Comparison of ENCODE assay signal across 8 cellular contexts in genomic region chr11:34053161-34053686, GRCh38. TPM values are rescaled to one million over a fixed set of nuclear protein-coding genes. Genes with fewer than 3 reads are reported as not detected.
DNase-seq lines count a peak whose midpoint lies in the region; ATAC-seq and TF ChIP-seq lines count a peak whose summit lies in the region.

No MANE protein-coding gene starts in this region.

- CTCF ChIA-PET in CD4-positive, alpha-beta T cell (lab: Charles Lee), result interaction anchor here (0.5 to 2.2 kb wide), 3 partner anchors 52 to 309 kb away, joined by 3 to 8 read pairs (median 3); partner anchors contain the start of gene NAT10
- CTCF ChIA-PET in activated naive CD4-positive, alpha-beta T cell treated with anti-CD3 and anti-CD28 coated beads for 36 hours (lab: Charles Lee), result interaction anchor here (0.6 to 0.7 kb wide), 3 partner anchors 24 to 1495 kb away, joined by 3 read pairs; no protein-coding TSS in a partner anchor

- H3K9me3 Mint-ChIP-seq in CD4-positive, alpha-beta T cell, result no peaks in the 10 kb centered on the region
- no peaks in the 10 kb centered on the region for H3K9me3 Mint-ChIP-seq in activated naive CD4-positive, alpha-beta T cell treated with anti-CD3 and anti-CD28 coated beads for 36 hours

- H3K4me1 Mint-ChIP-seq in CD4-positive, alpha-beta T cell (ENCODE audit: low read depth), result peaks cover 38% of the 10 kb centered on the region
- peaks cover 24% of the 10 kb centered on the region for H3K4me1 Mint-ChIP-seq in activated naive CD4-positive, alpha-beta T cell treated with anti-CD3 and anti-CD28 coated beads for 36 hours (ENCODE audit: low read depth)

- in situ Hi-C loops in KBM-7 (cut with MboI; ENCODE audit: low pct_unique_long_range_greater_than_20kb, low sequenced_read_pairs), result no loop called here

- H3K9me3 ChIP-seq in CD4-positive, alpha-beta T cell (ENCODE audit: control insufficient read depth, low read length), result no peaks in the 10 kb centered on the region
- H3K9me3 ChIP-seq in osteoblast (ENCODE audit: low read depth, low read length), result no peaks in the 10 kb centered on the region
- no peaks in the 10 kb centered on the region for H3K9me3 ChIP-seq in testis

- H3K4me3 Mint-ChIP-seq in CD4-positive, alpha-beta T cell, result peak overlapping the region; percentile 95
- peak overlapping the region; percentile 96 for H3K4me3 Mint-ChIP-seq in activated naive CD4-positive, alpha-beta T cell treated with anti-CD3 and anti-CD28 coated beads for 36 hours

- H3K27ac Mint-ChIP-seq in CD4-positive, alpha-beta T cell, result peak overlapping the region; percentile 100
- peak overlapping the region; percentile 97 for H3K27ac Mint-ChIP-seq in activated naive CD4-positive, alpha-beta T cell treated with anti-CD3 and anti-CD28 coated beads for 36 hours

- POLR2A ChIA-PET in CD4-positive, alpha-beta T cell (lab: Charles Lee), result interaction anchor here (0.9 to 4.4 kb wide), 6 partner anchors 10 to 1161 kb away, joined by 3 to 118 read pairs (median 4); partner anchors contain the start of gene NAT10

- H3K4me3 ChIP-seq in osteoblast (ENCODE audit: insufficient read depth, low read length), result peak overlapping the region; percentile 91
- H3K4me3 ChIP-seq in testis, result peak overlapping the region; percentile 88 to 96

- peaks cover 20% of the 10 kb centered on the region for H3K4me1 ChIP-seq in osteoblast (ENCODE audit: insufficient read depth, low read length)
- peaks cover 39% of the 10 kb centered on the region for H3K4me1 ChIP-seq in testis

- no peak for TF ChIP-seq POLR2A in testis (IDR thresholded peaks at IDR 0.05)

- peak; percentile 69 for ATAC-seq in CD4-positive, alpha-beta T cell (ENCODE audit: poor library complexity)
- ATAC-seq in GM21367 (IDR thresholded peaks at IDR 0.05; ENCODE audit: unreplicated experiment), result peak; percentile 29

- no peaks in the 10 kb centered on the region for H3K27me3 ChIP-seq in CD4-positive, alpha-beta T cell (ENCODE audit: control insufficient read depth, insufficient read depth, low read length)
- no peaks in the 10 kb centered on the region for H3K27me3 ChIP-seq in osteoblast (ENCODE audit: insufficient read depth, low read length)
- H3K27me3 ChIP-seq in testis, result no peaks in the 10 kb centered on the region

- H3K36me3 Mint-ChIP-seq in CD4-positive, alpha-beta T cell (ENCODE audit: low read depth), result peaks cover 38% of the 10 kb centered on the region
- H3K36me3 Mint-ChIP-seq in activated naive CD4-positive, alpha-beta T cell treated with anti-CD3 and anti-CD28 coated beads for 36 hours (ENCODE audit: low read depth), result peaks cover 28% of the 10 kb centered on the region

- WGBS in testis, 2 donors, result 0% methylated on average over 24 of the region's 24 CpGs

- peaks cover 60% of the 10 kb centered on the region for H3K79me2 ChIP-seq in osteoblast (ENCODE audit: insufficient read depth, low read length)

- peak overlapping the region; percentile 51 for H2AFZ ChIP-seq in osteoblast (ENCODE audit: low read length)

- DNase-seq in CD4-positive, alpha-beta T cell, result peak; percentile 45 to 75 (median 64)
- peak; percentile 86 for DNase-seq in KBM-7
- DNase-seq in SIG-M5 treated with dmso at 0.1 percent for 504 hours (lab: John Stamatoyannopoulos, UW; ENCODE audit: unreplicated experiment), result peak; percentile 84
- peak; percentile 83 for DNase-seq in activated naive CD4-positive, alpha-beta T cell treated with anti-CD3 and anti-CD28 coated beads for 36 hours
- DNase-seq in germinal center (ENCODE audit: low spot score), result peak; percentile 61
- DNase-seq in osteoblast (ENCODE audit: insufficient read length, low spot score, missing footprints), result peak; percentile 95
- DNase-seq in testis, result peak; percentile 89

- H3K27me3 Mint-ChIP-seq in CD4-positive, alpha-beta T cell, result no peaks in the 10 kb centered on the region
- H3K27me3 Mint-ChIP-seq in activated naive CD4-positive, alpha-beta T cell treated with anti-CD3 and anti-CD28 coated beads for 36 hours (ENCODE audit: low read depth), result no peaks in the 10 kb centered on the region

- no peak for TF ChIP-seq CTCF in CD4-positive, alpha-beta T cell (IDR thresholded peaks at IDR 0.05)
- no peak for TF ChIP-seq CTCF in osteoblast (IDR thresholded peaks at IDR 0.05; ENCODE audit: extremely low read depth, low read depth, low read length)
- no peak for TF ChIP-seq CTCF in testis (IDR thresholded peaks at IDR 0.05)

- H3K4me2 ChIP-seq in osteoblast (ENCODE audit: insufficient read depth, low read length), result peak overlapping the region; percentile 81

- H4K20me1 ChIP-seq in osteoblast (ENCODE audit: insufficient read depth, low read length), result peaks cover 45% of the 10 kb centered on the region

- intact Hi-C loops in CD4-positive, alpha-beta T cell (cut with DNase I, micrococcal nuclease), result loop anchor here (2.0 to 5.0 kb wide), 7 partner anchors 26 to 1461 kb away; partner anchors contain the start of genes APIP (in 1 of the 2), CAT (in 1 of the 2), FBXO3 (in 1 of the 2) and PDHX (in 1 of the 2)
- intact Hi-C loops in activated naive CD4-positive, alpha-beta T cell treated with anti-CD3 and anti-CD28 coated beads for 36 hours (cut with micrococcal nuclease), result loop anchor here (2.0 to 10.0 kb wide), 4 partner anchors 34 to 796 kb away; partner anchors contain the start of genes C11orf91 and HIPK3
- intact Hi-C loops in testis (cut with DNase I; ENCODE audit: low total_unique reads), result no loop called here

- H3K27ac ChIP-seq in CD4-positive, alpha-beta T cell (ENCODE audit: low read depth, low read length), result peak overlapping the region; percentile 94
- H3K27ac ChIP-seq in osteoblast (ENCODE audit: low read depth, low read length), result peak overlapping the region; percentile 77
- peak overlapping the region; percentile 89 to 99 for H3K27ac ChIP-seq in testis

- H3K36me3 ChIP-seq in osteoblast (ENCODE audit: insufficient read depth, low read length) (peaks cover 11% of the 10 kb centered on the region), testis (ENCODE audit: low read depth, missing control alignments) (no peaks in the 10 kb centered on the region)

RNA-seq across cellular contexts. Expression of gene CAPRIN1, which starts 1.7 kb away (rescaled TPM):
- total RNA-seq in CD4-positive, alpha-beta T cell, result 100 to 1,000 TPM; 107 TPM
- total RNA-seq in activated naive CD4-positive, alpha-beta T cell treated with anti-CD3 and anti-CD28 coated beads for 36 hours, result 100 to 1,000 TPM; 274 to 289 TPM
- 225 and 235 TPM in 2 replicates for total RNA-seq in osteoblast
- total RNA-seq in testis, result 100 to 1,000 TPM; 281 to 377 TPM
- 419 TPM for polyA plus RNA-seq in testis (ENCODE audit: insufficient read depth, low read depth, low replicate concordance)

RNA-seq across cellular contexts. Expression of gene NAT10, which starts 52.2 kb away (rescaled TPM):
- 10 to 100 TPM; 50.1 to 55.6 TPM for total RNA-seq in CD4-positive, alpha-beta T cell
- 10 to 100 TPM; 91.0 to 93.3 TPM for total RNA-seq in activated naive CD4-positive, alpha-beta T cell treated with anti-CD3 and anti-CD28 coated beads for 36 hours
- total RNA-seq in osteoblast (19.4 and 20.6 TPM in 2 replicates), testis (10 to 100 TPM; 47.7 to 50.5 TPM)
- 49.9 TPM for polyA plus RNA-seq in testis (ENCODE audit: insufficient read depth, low read depth, low replicate concordance)

Comparison
In these comparisons a context has a peak if more than half of its experiments do, and no peak if none do; other contexts are left out.
1. Peak in every context shown above with its lines: DNase-seq, ATAC-seq, H3K4me3 ChIP-seq and H3K27ac ChIP-seq.